In genomic region chr17:60468371-60468770, GRCh38 we compare ENCODE assay signal across 15 cellular contexts. TPM values are rescaled to one million over a fixed set of nuclear protein-coding genes. Genes with fewer than 3 reads are reported as not detected.
DNase-seq lines count a peak whose midpoint lies in the region; ATAC-seq and TF ChIP-seq lines count a peak whose summit lies in the region.
"Had no signal": no experiment of that assay in that cellular context is flagged by ENCODE, and none has a peak within 500 bp of the region (broad histone marks: within the 10 kb centered on the region; RNA-seq: fewer than 3 reads in every experiment).

No MANE protein-coding gene starts in this region.

- H3K27ac Mint-ChIP-seq in stimulated activated memory B cell treated with anti-CD40 and anti-IgM and Interleukin-4, amounts not matched to agents 10 μg/mL and 1 μg/mL and 100 μg/mL, for 72 hours: no peak overlapping the region
- H3K27ac Mint-ChIP-seq: activated CD4-positive, alpha-beta memory T cell treated with anti-CD3 and anti-CD28 coated beads, Interleukin-2, amount 10 ng/mL, durations not matched to agents 7 days and 5 days had no signal

- ATAC-seq in stimulated activated memory B cell treated with anti-CD40 and anti-IgM and Interleukin-4, amounts not matched to agents 10 μg/mL and 1 μg/mL and 100 μg/mL, for 72 hours: no peak
- ATAC-seq: sciatic nerve had no signal

- H3K27me3 Mint-ChIP-seq in stimulated activated memory B cell treated with anti-CD40 and anti-IgM and Interleukin-4, amounts not matched to agents 10 μg/mL and 1 μg/mL and 100 μg/mL, for 72 hours: no peaks in the 10 kb centered on the region
- H3K27me3 Mint-ChIP-seq: activated CD4-positive, alpha-beta memory T cell treated with anti-CD3 and anti-CD28 coated beads, Interleukin-2, amount 10 ng/mL, durations not matched to agents 7 days and 5 days had no signal

- peaks cover 5% of the 10 kb centered on the region for H3F3A ChIP-seq in PC-9 (ENCODE audit: insufficient read depth, low read depth)

- no peak overlapping the region for H3K4me3 Mint-ChIP-seq in stimulated activated memory B cell treated with anti-CD40 and anti-IgM and Interleukin-4, amounts not matched to agents 10 μg/mL and 1 μg/mL and 100 μg/mL, for 72 hours
- H3K4me3 Mint-ChIP-seq: activated CD4-positive, alpha-beta memory T cell treated with anti-CD3 and anti-CD28 coated beads, Interleukin-2, amount 10 ng/mL, durations not matched to agents 7 days and 5 days had no signal

- no peak overlapping the region for H2AFZ ChIP-seq in PC-9

- H3K4me1 ChIP-seq in PC-9 (replicated peaks; ENCODE audit: insufficient read depth): peaks cover 11% of the 10 kb centered on the region
- H3K4me1 ChIP-seq in esophagus muscularis mucosa: peaks cover 28 to 44% (median 38%) of the 10 kb centered on the region in 4 donors

- H3K27ac ChIP-seq in PC-9 (0 out of 2 replicates have a peak overlapping the region, but pooled peaks have one; percentile 52), esophagus muscularis mucosa (replicated peaks in 1 of 4) (peak overlapping the region; percentile 35 to 54 (median 42)), brain microvascular endothelial cell (no peak overlapping the region)

- peaks cover 51% of the 10 kb centered on the region for H3K36me3 Mint-ChIP-seq in stimulated activated memory B cell treated with anti-CD40 and anti-IgM and Interleukin-4, amounts not matched to agents 10 μg/mL and 1 μg/mL and 100 μg/mL, for 72 hours

- no peak for TF ChIP-seq POLR2A in esophagus muscularis mucosa (IDR thresholded peaks at IDR 0.05; ENCODE audit: low read depth)

- intact Hi-C loops in PC-9 (cut with micrococcal nuclease; ENCODE audit: unreplicated experiment) (no loop called here), esophagus muscularis mucosa (cut with DNase I) (loop anchor here (5.0 to 10.0 kb wide), 2 partner anchors 56 to 169 kb away; partner anchors contain the start of gene APPBP2)

- no peak for TF ChIP-seq EP300 in esophagus muscularis mucosa (IDR thresholded peaks at IDR 0.05)

- no peaks in the 10 kb centered on the region for H3K9me3 Mint-ChIP-seq in stimulated activated memory B cell treated with anti-CD40 and anti-IgM and Interleukin-4, amounts not matched to agents 10 μg/mL and 1 μg/mL and 100 μg/mL, for 72 hours
- H3K9me3 Mint-ChIP-seq: activated CD4-positive, alpha-beta memory T cell treated with anti-CD3 and anti-CD28 coated beads, Interleukin-2, amount 10 ng/mL, durations not matched to agents 7 days and 5 days had no signal

- H4K20me1 ChIP-seq in PC-9 (ENCODE audit: insufficient read depth): no peaks in the 10 kb centered on the region

- peak; percentile 72 for DNase-seq in G401 (ENCODE audit: low spot score)
- DNase-seq in PC-9: no peak
- no peak for DNase-seq in esophagus muscularis mucosa (ENCODE audit: extremely low spot score)
- peak; percentile 67 for DNase-seq in pulmonary artery endothelial cell (ENCODE audit: low read depth, low spot score)
- DNase-seq in brain microvascular endothelial cell: no peak
- no peak for DNase-seq in T-helper 9 cell
- DNase-seq: activated CD4-positive, alpha-beta memory T cell treated with anti-CD3 and anti-CD28 coated beads, Interleukin-2, amount 10 ng/mL, durations not matched to agents 7 days and 5 days; DMS79 treated with DMSO at 0.1 percent for 48 hours; foreskin fibroblast had no signal

- H3K4me2 ChIP-seq in PC-9: no peak overlapping the region

- no TSS peak for BruUV-seq in PC-9 (replicated peaks; lab: Mats Ljungman, UMichigan)

- H3K4me3 ChIP-seq in PC-9 (no peak overlapping the region), esophagus muscularis mucosa (no peak overlapping the region), brain microvascular endothelial cell (ENCODE audit: low read depth, low read length) (no peak overlapping the region)
- H3K4me3 ChIP-seq: lung had no signal

- CTCF ChIA-PET in PC-9 (lab: Charles Lee): no interaction called here

- H3K9me3 ChIP-seq in PC-9 (ENCODE audit: insufficient read depth, low read depth) (no peaks in the 10 kb centered on the region; the same call in 1 of the 2 replicates), esophagus muscularis mucosa (no peaks in the 10 kb centered on the region)

- H3K9me2 ChIP-seq in PC-9 (ENCODE audit: insufficient read depth): no peaks in the 10 kb centered on the region

- H3K79me2 ChIP-seq in PC-9 (ENCODE audit: low read depth): no peaks in the 10 kb centered on the region

- peaks cover 50% of the 10 kb centered on the region for H3K36me3 ChIP-seq in PC-9 (ENCODE audit: low read depth)
- H3K36me3 ChIP-seq in esophagus muscularis mucosa: peaks cover 0 to 29% (median 24%) of the 10 kb centered on the region in 4 donors
- peaks cover 34% of the 10 kb centered on the region for H3K36me3 ChIP-seq in brain microvascular endothelial cell (replicated peaks)

- TF ChIP-seq CTCF in PC-9 (conservative IDR thresholded peaks at IDR 0.05) (no peak), esophagus muscularis mucosa (IDR thresholded peaks at IDR 0.05) (no peak), brain microvascular endothelial cell (IDR thresholded peaks at IDR 0.05; ENCODE audit: low read depth, low read length, missing control alignments) (no peak)

- in situ Hi-C loops in G401 (cut with HindIII; ENCODE audit: low sequenced_read_pairs): no loop called here
- in situ Hi-C loops in brain microvascular endothelial cell (cut with HindIII; ENCODE audit: low pct_ligation_motif_present, low sequenced_read_pairs): no loop called here

- H3K27me3 ChIP-seq in PC-9 (ENCODE audit: insufficient read depth, low read depth) (no peaks in the 10 kb centered on the region), esophagus muscularis mucosa (no peaks in the 10 kb centered on the region), brain microvascular endothelial cell (replicated peaks) (no peaks in the 10 kb centered on the region)

- peaks cover 7% of the 10 kb centered on the region for H3K4me1 Mint-ChIP-seq in stimulated activated memory B cell treated with anti-CD40 and anti-IgM and Interleukin-4, amounts not matched to agents 10 μg/mL and 1 μg/mL and 100 μg/mL, for 72 hours

- POLR2A ChIA-PET in PC-9 (lab: Charles Lee; ENCODE audit: unreplicated experiment): interaction anchor here (0.6 kb wide), 1 partner anchor 62 kb away, joined by 5 read pairs; no protein-coding TSS in a partner anchor

RNA-seq across cellular contexts. Expression of gene CHCT1, which starts 46.1 kb away (rescaled TPM):
- total RNA-seq in G401 (2014; rRNA removed; shearing (Covaris generic)): not detected in 2 replicates
- not detected in 2 replicates for total RNA-seq in PC-9 (2021)
- not detected for total RNA-seq in esophagus muscularis mucosa
- 0.07 and 0.11 TPM in 2 replicates for total RNA-seq in pulmonary artery endothelial cell
- total RNA-seq: activated CD4-positive, alpha-beta memory T cell treated with anti-CD3 and anti-CD28 coated beads, Interleukin-2, amount 10 ng/mL, durations not matched to agents 7 days and 5 days; H4; lung; OCI-LY7; sciatic nerve; ureter had no signal

RNA-seq across cellular contexts. Expression of gene APPBP2, which starts 57.7 kb away (rescaled TPM):
- 32.7 and 34.7 TPM in 2 replicates for total RNA-seq in G401 (2014; rRNA removed; shearing (Covaris generic))
- total RNA-seq in PC-9 (2021) (27.5 and 32.5 TPM in 2 replicates), esophagus muscularis mucosa (10 to 100 TPM; 24.9 to 35.4 (median 27.9) TPM), pulmonary artery endothelial cell (26.0 and 42.6 TPM in 2 replicates)

Comparison
In these comparisons a context has a peak if more than half of its experiments do, and no peak if none do; other contexts are left out.
1. DNase-seq: peak in G401 (single experiment) and pulmonary artery endothelial cell (single experiment); none in PC-9 (0 of 2), esophagus muscularis mucosa (single experiment), brain microvascular endothelial cell (single experiment) and T-helper 9 cell (single experiment).